ENCODE assay signal across 8 cellular contexts in the genomic region with DNA sequence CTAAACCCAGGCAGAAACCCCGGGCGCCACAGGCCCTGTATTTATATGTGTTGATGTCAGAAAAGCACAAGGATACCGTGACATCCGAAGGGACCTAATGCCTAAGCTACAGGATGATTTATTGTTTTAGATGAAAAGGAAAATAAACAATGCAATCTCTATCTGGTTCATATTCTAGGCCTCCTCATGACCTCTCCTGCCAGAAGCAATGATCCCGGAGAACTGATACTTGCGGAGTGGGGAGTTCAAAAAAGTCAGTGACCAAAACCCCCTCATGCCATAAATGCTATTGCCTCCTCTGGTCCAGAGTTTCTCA. TPM values are rescaled to one million over a fixed set of nuclear protein-coding genes. Genes with fewer than 3 reads are reported as not detected.
A peak's percentile ranks its signal among the peaks of the same experiment; 100 is the strongest.
DNase-seq lines count a peak whose midpoint lies in the region; ATAC-seq and TF ChIP-seq lines count a peak whose summit lies in the region.

No MANE protein-coding gene starts in this region.

- H3K27me3 Mint-ChIP-seq in naive B cell: peaks cover 27 to 66% (median 37%) of the 10 kb centered on the region in 3 donors

- peak overlapping the region; percentile 60 for H3K4me3 ChIP-seq in BE2C (ENCODE audit: low read depth, low read length)

- no peak for TF ChIP-seq CTCF in BE2C (IDR thresholded peaks at IDR 0.05; ENCODE audit: low read depth, low read length)

- H3K9me3 ChIP-seq in BE2C: no peaks in the 10 kb centered on the region

- peak overlapping the region in 3 of 6 donors; percentile 9 to 84 (median 56) for H3K27ac Mint-ChIP-seq in naive B cell

- H3K4me1 Mint-ChIP-seq in naive B cell: peaks cover 12 to 16% (median 15%) of the 10 kb centered on the region in 3 donors

- H3K4me1 ChIP-seq in BE2C: no peaks in the 10 kb centered on the region; the same call in 1 of the 2 replicates

- H3K36me3 Mint-ChIP-seq in naive B cell: no peaks in the 10 kb centered on the region

- no peak for ATAC-seq in naive B cell (ENCODE audit: low read depth in 2 of 2)

- H3K4me3 Mint-ChIP-seq in naive B cell: peak overlapping the region; percentile 85 to 97 (median 91)

- no peaks in the 10 kb centered on the region for H3K9me3 Mint-ChIP-seq in naive B cell

- peak overlapping the region; percentile 81 for H3K27ac ChIP-seq in cingulate gyrus (ENCODE audit: low read depth, low read length)

- H3K36me3 ChIP-seq in BE2C: no peaks in the 10 kb centered on the region

- peaks cover 11% of the 10 kb centered on the region for H3K27me3 ChIP-seq in BE2C

- DNase-seq in BE2C (no peak), HuH-7 (ENCODE audit: low spot score) (peak; percentile 54), naive B cell (no peak), NCI-H446 (lab: John Stamatoyannopoulos, UW) (no peak), medulla oblongata (ENCODE audit: extremely low spot score) (no peak), cerebellum (ENCODE audit: low spot score) (no peak), NCI-H1092 (lab: John Stamatoyannopoulos, UW) (no peak)

RNA-seq across cellular contexts. Expression of gene CSRP2, which starts 0.8 kb away (rescaled TPM):
- 1.8 TPM for polyA plus RNA-seq in BE2C (2012; ENCODE audit: insufficient read depth, insufficient read length, low read depth)
- polyA plus RNA-seq in naive B cell (ENCODE audit: low read depth in 6 of 6): 1 to 10 TPM in 5 of 6 donors, under 1 TPM in 1; 0.70 to 2.5 (median 1.2) TPM
- 50.0 TPM for total RNA-seq in cerebellum
